ENCODE assay signal across 1 cellular context in the genomic region with DNA sequence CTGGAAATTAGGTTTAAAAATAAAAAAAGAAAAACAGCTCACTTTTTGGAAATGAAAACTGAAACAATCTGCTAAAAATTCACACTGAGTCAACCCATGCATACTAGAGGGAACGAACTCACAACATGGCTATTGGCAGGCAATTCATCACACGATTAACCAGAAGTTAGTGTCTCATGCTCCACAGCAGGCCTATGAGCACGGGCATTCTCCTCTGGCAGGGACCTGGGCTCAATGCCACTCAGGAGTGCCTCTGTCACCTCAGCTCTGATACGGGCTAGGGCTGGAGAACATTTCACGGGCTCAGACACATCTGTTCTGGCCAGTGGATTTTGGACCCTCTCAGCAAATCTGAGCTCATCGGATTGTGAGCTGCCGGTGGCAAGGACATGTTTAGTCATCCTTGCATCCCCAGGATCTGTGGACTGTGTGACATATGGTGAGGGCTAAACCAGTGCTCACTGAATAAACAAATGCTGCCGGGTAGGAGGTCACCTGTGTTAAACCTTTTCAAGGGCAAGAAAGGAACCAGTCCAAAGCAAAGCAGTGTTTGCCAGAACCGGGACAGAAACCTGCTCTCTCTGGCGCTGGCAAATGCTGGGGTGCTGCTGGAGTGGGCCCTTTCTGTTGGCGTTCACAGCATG.
TF ChIP-seq lines count a peak whose summit lies in the region.

No MANE protein-coding gene starts in this region.

TF ChIP-seq in HepG2, 621 proteins besides CTCF, POLR2A, EP300 and RAD21 (continued from another document and continues in another):
- TF ChIP-seq, protein P1, sequence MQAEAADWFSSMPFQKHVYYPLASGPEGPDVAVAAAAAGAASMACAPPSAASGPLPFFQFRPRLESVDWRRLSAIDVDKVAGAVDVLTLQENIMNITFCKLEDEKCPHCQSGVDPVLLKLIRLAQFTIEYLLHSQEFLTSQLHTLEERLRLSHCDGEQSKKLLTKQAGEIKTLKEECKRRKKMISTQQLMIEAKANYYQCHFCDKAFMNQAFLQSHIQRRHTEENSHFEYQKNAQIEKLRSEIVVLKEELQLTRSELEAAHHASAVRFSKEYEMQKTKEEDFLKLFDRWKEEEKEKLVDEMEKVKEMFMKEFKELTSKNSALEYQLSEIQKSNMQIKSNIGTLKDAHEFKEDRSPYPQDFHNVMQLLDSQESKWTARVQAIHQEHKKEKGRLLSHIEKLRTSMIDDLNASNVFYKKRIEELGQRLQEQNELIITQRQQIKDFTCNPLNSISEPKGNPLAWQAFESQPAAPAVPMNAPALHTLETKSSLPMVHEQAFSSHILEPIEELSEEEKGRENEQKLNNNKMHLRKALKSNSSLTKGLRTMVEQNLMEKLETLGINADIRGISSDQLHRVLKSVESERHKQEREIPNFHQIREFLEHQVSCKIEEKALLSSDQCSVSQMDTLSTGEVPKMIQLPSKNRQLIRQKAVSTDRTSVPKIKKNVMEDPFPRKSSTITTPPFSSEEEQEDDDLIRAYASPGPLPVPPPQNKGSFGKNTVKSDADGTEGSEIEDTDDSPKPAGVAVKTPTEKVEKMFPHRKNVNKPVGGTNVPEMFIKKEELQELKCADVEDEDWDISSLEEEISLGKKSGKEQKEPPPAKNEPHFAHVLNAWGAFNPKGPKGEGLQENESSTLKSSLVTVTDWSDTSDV (CRISPR knock-in tag; IDR thresholded peaks at IDR 0.05), result no peak
- TF ChIP-seq, protein P2, sequence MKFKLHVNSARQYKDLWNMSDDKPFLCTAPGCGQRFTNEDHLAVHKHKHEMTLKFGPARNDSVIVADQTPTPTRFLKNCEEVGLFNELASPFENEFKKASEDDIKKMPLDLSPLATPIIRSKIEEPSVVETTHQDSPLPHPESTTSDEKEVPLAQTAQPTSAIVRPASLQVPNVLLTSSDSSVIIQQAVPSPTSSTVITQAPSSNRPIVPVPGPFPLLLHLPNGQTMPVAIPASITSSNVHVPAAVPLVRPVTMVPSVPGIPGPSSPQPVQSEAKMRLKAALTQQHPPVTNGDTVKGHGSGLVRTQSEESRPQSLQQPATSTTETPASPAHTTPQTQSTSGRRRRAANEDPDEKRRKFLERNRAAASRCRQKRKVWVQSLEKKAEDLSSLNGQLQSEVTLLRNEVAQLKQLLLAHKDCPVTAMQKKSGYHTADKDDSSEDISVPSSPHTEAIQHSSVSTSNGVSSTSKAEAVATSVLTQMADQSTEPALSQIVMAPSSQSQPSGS (CRISPR knock-in tag; IDR thresholded peaks at IDR 0.05), result peak; percentile 85
- peak; percentile 92; the same call in 1 of the 2 replicates for TF ChIP-seq ZNF713 (CRISPR knock-in tag; IDR thresholded peaks at IDR 0.05)
- TF ChIP-seq, protein P3, sequence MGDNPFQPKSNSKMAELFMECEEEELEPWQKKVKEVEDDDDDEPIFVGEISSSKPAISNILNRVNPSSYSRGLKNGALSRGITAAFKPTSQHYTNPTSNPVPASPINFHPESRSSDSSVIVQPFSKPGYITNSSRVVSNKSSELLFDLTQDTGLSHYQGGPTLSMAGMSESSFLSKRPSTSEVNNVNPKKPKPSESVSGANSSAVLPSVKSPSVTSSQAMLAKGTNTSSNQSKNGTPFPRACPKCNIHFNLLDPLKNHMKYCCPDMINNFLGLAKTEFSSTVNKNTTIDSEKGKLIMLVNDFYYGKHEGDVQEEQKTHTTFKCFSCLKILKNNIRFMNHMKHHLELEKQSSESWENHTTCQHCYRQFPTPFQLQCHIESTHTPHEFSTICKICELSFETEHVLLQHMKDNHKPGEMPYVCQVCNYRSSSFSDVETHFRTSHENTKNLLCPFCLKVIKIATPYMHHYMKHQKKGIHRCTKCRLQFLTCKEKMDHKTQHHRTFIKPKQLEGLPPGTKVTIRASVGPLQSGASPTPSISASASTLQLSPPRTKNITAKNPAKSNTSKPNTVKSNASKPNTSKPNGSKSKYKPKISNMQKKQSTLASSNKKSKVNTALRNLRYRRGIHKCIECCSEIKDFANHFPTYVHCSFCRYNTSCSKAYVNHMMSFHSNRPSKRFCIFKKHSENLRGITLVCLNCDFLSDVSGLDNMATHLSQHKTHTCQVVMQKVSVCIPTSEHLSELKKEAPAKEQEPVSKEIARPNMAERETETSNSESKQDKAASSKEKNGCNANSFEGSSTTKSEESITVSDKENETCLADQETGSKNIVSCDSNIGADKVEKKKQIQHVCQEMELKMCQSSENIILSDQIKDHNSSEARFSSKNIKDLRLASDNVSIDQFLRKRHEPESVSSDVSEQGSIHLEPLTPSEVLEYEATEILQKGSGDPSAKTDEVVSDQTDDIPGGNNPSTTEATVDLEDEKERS (CRISPR knock-in tag; IDR thresholded peaks at IDR 0.05), result 0 out of 2 replicates have a peak, but pooled peaks have one; percentile 42
- no peak for TF ChIP-seq HDAC6 (IDR thresholded peaks at IDR 0.05; ENCODE audit: low read depth, low read length)
- no peak for TF ChIP-seq ZNF703 (CRISPR knock-in tag; IDR thresholded peaks at IDR 0.05; ENCODE audit: borderline replicate concordance)
- TF ChIP-seq, protein P4, sequence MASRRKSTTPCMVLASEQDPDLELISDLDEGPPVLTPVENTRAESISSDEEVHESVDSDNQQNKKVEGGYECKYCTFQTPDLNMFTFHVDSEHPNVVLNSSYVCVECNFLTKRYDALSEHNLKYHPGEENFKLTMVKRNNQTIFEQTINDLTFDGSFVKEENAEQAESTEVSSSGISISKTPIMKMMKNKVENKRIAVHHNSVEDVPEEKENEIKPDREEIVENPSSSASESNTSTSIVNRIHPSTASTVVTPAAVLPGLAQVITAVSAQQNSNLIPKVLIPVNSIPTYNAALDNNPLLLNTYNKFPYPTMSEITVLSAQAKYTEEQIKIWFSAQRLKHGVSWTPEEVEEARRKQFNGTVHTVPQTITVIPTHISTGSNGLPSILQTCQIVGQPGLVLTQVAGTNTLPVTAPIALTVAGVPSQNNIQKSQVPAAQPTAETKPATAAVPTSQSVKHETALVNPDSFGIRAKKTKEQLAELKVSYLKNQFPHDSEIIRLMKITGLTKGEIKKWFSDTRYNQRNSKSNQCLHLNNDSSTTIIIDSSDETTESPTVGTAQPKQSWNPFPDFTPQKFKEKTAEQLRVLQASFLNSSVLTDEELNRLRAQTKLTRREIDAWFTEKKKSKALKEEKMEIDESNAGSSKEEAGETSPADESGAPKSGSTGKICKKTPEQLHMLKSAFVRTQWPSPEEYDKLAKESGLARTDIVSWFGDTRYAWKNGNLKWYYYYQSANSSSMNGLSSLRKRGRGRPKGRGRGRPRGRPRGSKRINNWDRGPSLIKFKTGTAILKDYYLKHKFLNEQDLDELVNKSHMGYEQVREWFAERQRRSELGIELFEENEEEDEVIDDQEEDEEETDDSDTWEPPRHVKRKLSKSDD (CRISPR knock-in tag; IDR thresholded peaks at IDR 0.05; ENCODE audit: low read depth), result no peak
- TF ChIP-seq KDM4B (CRISPR knock-in tag; IDR thresholded peaks at IDR 0.05), result no peak
- TF ChIP-seq, protein P5, sequence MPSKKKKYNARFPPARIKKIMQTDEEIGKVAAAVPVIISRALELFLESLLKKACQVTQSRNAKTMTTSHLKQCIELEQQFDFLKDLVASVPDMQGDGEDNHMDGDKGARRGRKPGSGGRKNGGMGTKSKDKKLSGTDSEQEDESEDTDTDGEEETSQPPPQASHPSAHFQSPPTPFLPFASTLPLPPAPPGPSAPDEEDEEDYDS (CRISPR knock-in tag; IDR thresholded peaks at IDR 0.05), result peak; percentile 24; the same call in 1 of the 2 replicates
- TF ChIP-seq MAZ (IDR thresholded peaks at IDR 0.05; ENCODE audit: borderline replicate concordance, low read depth, low read length), result no peak
- 0 out of 2 replicates have a peak, but pooled peaks have one; percentile 22 for TF ChIP-seq MAZ (CRISPR knock-in tag; IDR thresholded peaks at IDR 0.05; ENCODE audit: low read depth)
- no peak for TF ChIP-seq ZNF335 (CRISPR knock-in tag; IDR thresholded peaks at IDR 0.05)
- peak; percentile 54; the same call in 1 of the 2 replicates for TF ChIP-seq YEATS2 (CRISPR knock-in tag; IDR thresholded peaks at IDR 0.05; ENCODE audit: borderline replicate concordance)
- no peak for TF ChIP-seq HNRNPLL (IDR thresholded peaks at IDR 0.05; ENCODE audit: low read depth, low read length, poor library complexity, severe bottlenecking)
- no peak for TF ChIP-seq ZNF615 (CRISPR knock-in tag; IDR thresholded peaks at IDR 0.05; ENCODE audit: borderline replicate concordance)
- peak; percentile 68 for TF ChIP-seq ZNF350 (CRISPR knock-in tag; IDR thresholded peaks at IDR 0.05; ENCODE audit: borderline replicate concordance, low read depth)
- TF ChIP-seq ELF3 (CRISPR knock-in tag; IDR thresholded peaks at IDR 0.05), result peak; percentile 23; the same call in 1 of the 2 replicates
- TF ChIP-seq KLF6 (CRISPR knock-in tag; IDR thresholded peaks at IDR 0.05), result no peak; the same call in 1 of the 2 replicates
- TF ChIP-seq JARID2 (CRISPR knock-in tag; IDR thresholded peaks at IDR 0.05; ENCODE audit: insufficient replicate concordance), result no peak
- no peak for TF ChIP-seq CHD4 (IDR thresholded peaks at IDR 0.05; ENCODE audit: borderline replicate concordance, low read length)
- peak; percentile 56; the same call in 1 of the 2 replicates for TF ChIP-seq YEATS4 (CRISPR knock-in tag; IDR thresholded peaks at IDR 0.05; ENCODE audit: borderline replicate concordance)
- peak; percentile 93 for TF ChIP-seq SALL1 (CRISPR knock-in tag; IDR thresholded peaks at IDR 0.05)
- no peak for TF ChIP-seq ZNF44 (CRISPR knock-in tag; IDR thresholded peaks at IDR 0.05)
- no peak for TF ChIP-seq ZNF337 (CRISPR knock-in tag; IDR thresholded peaks at IDR 0.05; ENCODE audit: borderline replicate concordance, low read depth)
- TF ChIP-seq, protein P6, sequence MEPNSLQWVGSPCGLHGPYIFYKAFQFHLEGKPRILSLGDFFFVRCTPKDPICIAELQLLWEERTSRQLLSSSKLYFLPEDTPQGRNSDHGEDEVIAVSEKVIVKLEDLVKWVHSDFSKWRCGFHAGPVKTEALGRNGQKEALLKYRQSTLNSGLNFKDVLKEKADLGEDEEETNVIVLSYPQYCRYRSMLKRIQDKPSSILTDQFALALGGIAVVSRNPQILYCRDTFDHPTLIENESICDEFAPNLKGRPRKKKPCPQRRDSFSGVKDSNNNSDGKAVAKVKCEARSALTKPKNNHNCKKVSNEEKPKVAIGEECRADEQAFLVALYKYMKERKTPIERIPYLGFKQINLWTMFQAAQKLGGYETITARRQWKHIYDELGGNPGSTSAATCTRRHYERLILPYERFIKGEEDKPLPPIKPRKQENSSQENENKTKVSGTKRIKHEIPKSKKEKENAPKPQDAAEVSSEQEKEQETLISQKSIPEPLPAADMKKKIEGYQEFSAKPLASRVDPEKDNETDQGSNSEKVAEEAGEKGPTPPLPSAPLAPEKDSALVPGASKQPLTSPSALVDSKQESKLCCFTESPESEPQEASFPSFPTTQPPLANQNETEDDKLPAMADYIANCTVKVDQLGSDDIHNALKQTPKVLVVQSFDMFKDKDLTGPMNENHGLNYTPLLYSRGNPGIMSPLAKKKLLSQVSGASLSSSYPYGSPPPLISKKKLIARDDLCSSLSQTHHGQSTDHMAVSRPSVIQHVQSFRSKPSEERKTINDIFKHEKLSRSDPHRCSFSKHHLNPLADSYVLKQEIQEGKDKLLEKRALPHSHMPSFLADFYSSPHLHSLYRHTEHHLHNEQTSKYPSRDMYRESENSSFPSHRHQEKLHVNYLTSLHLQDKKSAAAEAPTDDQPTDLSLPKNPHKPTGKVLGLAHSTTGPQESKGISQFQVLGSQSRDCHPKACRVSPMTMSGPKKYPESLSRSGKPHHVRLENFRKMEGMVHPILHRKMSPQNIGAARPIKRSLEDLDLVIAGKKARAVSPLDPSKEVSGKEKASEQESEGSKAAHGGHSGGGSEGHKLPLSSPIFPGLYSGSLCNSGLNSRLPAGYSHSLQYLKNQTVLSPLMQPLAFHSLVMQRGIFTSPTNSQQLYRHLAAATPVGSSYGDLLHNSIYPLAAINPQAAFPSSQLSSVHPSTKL (CRISPR knock-in tag; IDR thresholded peaks at IDR 0.05), result peak; percentile 91
- no peak for TF ChIP-seq SALL2 (CRISPR knock-in tag; IDR thresholded peaks at IDR 0.05)
- no peak for TF ChIP-seq CBX5 (CRISPR knock-in tag; IDR thresholded peaks at IDR 0.05; ENCODE audit: borderline replicate concordance)
- no peak for TF ChIP-seq PHB2 (IDR thresholded peaks at IDR 0.05; ENCODE audit: partially characterized antibody)
- no peak for TF ChIP-seq NPAS2 (CRISPR knock-in tag; IDR thresholded peaks at IDR 0.05; ENCODE audit: borderline replicate concordance)
- TF ChIP-seq, protein P7, sequence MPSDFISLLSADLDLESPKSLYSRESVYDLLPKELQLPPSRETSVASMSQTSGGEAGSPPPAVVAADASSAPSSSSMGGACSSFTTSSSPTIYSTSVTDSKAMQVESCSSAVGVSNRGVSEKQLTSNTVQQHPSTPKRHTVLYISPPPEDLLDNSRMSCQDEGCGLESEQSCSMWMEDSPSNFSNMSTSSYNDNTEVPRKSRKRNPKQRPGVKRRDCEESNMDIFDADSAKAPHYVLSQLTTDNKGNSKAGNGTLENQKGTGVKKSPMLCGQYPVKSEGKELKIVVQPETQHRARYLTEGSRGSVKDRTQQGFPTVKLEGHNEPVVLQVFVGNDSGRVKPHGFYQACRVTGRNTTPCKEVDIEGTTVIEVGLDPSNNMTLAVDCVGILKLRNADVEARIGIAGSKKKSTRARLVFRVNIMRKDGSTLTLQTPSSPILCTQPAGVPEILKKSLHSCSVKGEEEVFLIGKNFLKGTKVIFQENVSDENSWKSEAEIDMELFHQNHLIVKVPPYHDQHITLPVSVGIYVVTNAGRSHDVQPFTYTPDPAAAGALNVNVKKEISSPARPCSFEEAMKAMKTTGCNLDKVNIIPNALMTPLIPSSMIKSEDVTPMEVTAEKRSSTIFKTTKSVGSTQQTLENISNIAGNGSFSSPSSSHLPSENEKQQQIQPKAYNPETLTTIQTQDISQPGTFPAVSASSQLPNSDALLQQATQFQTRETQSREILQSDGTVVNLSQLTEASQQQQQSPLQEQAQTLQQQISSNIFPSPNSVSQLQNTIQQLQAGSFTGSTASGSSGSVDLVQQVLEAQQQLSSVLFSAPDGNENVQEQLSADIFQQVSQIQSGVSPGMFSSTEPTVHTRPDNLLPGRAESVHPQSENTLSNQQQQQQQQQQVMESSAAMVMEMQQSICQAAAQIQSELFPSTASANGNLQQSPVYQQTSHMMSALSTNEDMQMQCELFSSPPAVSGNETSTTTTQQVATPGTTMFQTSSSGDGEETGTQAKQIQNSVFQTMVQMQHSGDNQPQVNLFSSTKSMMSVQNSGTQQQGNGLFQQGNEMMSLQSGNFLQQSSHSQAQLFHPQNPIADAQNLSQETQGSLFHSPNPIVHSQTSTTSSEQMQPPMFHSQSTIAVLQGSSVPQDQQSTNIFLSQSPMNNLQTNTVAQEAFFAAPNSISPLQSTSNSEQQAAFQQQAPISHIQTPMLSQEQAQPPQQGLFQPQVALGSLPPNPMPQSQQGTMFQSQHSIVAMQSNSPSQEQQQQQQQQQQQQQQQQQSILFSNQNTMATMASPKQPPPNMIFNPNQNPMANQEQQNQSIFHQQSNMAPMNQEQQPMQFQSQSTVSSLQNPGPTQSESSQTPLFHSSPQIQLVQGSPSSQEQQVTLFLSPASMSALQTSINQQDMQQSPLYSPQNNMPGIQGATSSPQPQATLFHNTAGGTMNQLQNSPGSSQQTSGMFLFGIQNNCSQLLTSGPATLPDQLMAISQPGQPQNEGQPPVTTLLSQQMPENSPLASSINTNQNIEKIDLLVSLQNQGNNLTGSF (CRISPR knock-in tag; IDR thresholded peaks at IDR 0.05), result no peak
- peak; percentile 77 for TF ChIP-seq RARA (CRISPR knock-in tag; IDR thresholded peaks at IDR 0.05)
- no peak for TF ChIP-seq ZNF660 (CRISPR knock-in tag; IDR thresholded peaks at IDR 0.05; ENCODE audit: borderline replicate concordance, low read depth)
- TF ChIP-seq, protein P8, sequence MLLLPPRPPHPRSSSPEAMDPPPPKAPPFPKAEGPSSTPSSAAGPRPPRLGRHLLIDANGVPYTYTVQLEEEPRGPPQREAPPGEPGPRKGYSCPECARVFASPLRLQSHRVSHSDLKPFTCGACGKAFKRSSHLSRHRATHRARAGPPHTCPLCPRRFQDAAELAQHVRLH (CRISPR knock-in tag; IDR thresholded peaks at IDR 0.05; ENCODE audit: borderline replicate concordance, low read depth), result peak; percentile 54; the same call in 1 of the 2 replicates
- TF ChIP-seq KLF13 (CRISPR knock-in tag; IDR thresholded peaks at IDR 0.05), result no peak
- no peak for TF ChIP-seq NFYB (CRISPR knock-in tag; IDR thresholded peaks at IDR 0.05)
- TF ChIP-seq AHR (CRISPR knock-in tag; IDR thresholded peaks at IDR 0.05), result no peak
